ENCODE assay signal across 2 cellular contexts in genomic region chr14:20631023-20631820, GRCh38.
TF ChIP-seq lines count a peak whose summit lies in the region.

No MANE protein-coding gene starts in this region.

TF ChIP-seq in A549, 52 proteins besides CTCF, POLR2A, EP300 and RAD21 (continued from another document):
- no peak for TF ChIP-seq E2F6 (IDR thresholded peaks at IDR 0.05; ENCODE audit: borderline replicate concordance, low read depth)
- TF ChIP-seq NFE2L2 (conservative IDR thresholded peaks at IDR 0.05; ENCODE audit: low read length) = no peak
- TF ChIP-seq CBX2 (IDR thresholded peaks at IDR 0.05; ENCODE audit: borderline replicate concordance, low read depth) = no peak
- TF ChIP-seq MAZ (IDR thresholded peaks at IDR 0.05; ENCODE audit: borderline replicate concordance, low read depth, low read length) = no peak
- TF ChIP-seq POLR2AphosphoS2 (conservative IDR thresholded peaks at IDR 0.05; ENCODE audit: low read length) = no peak
- no peak; the same call in 1 of the 2 replicates for TF ChIP-seq CHD4 (IDR thresholded peaks at IDR 0.05; ENCODE audit: borderline replicate concordance)
- TF ChIP-seq SREBF2 (IDR thresholded peaks at IDR 0.05) = peak; percentile 70
- TF ChIP-seq NR3C1 (IDR thresholded peaks at IDR 0.05) = no peak
- peak in 1 of 2 experiments; percentile 53; a peak in 2 of 4 replicates for TF ChIP-seq CEBPB (IDR thresholded peaks at IDR 0.05)
- peak; percentile 82; the same call in 1 of the 2 replicates for TF ChIP-seq HMGXB4 (CRISPR knock-in tag; IDR thresholded peaks at IDR 0.05; ENCODE audit: borderline replicate concordance)
- TF ChIP-seq EHF (CRISPR knock-in tag; IDR thresholded peaks at IDR 0.05) = no peak
- TF ChIP-seq SMC3 (IDR thresholded peaks at IDR 0.05) = no peak
- TF ChIP-seq ESRRA (IDR thresholded peaks at IDR 0.05; ENCODE audit: borderline replicate concordance, low read length) = no peak
- no peak for TF ChIP-seq RCOR1 (IDR thresholded peaks at IDR 0.05; ENCODE audit: low read depth, low read length)

TF ChIP-seq in HEK293, 187 proteins besides CTCF, POLR2A, EP300 and RAD21 (continued from another document and continues in another):
- TF ChIP-seq ZNF518A (tag by site-specific recombination; conservative IDR thresholded peaks at IDR 0.05; ENCODE audit: low read depth) (no peak), EGR2 (tag by site-specific recombination; IDR thresholded peaks at IDR 0.05; ENCODE audit: low read depth) (no peak), ZNF747 (tag by site-specific recombination; IDR thresholded peaks at IDR 0.05) (no peak), KLF7 (tag by site-specific recombination; IDR thresholded peaks at IDR 0.05; ENCODE audit: borderline replicate concordance) (no peak), ZNF146 (tag by site-specific recombination; IDR thresholded peaks at IDR 0.05) (no peak), RBAK (tag by site-specific recombination; IDR thresholded peaks at IDR 0.05) (no peak), ZNF658 (tag by site-specific recombination; IDR thresholded peaks at IDR 0.05) (no peak), ZNF558 (tag by site-specific recombination; IDR thresholded peaks at IDR 0.05) (no peak), IKZF3 (tag by site-specific recombination; IDR thresholded peaks at IDR 0.05) (peak; percentile 38; the same call in 1 of the 2 replicates), ZNF248 (tag by site-specific recombination; IDR thresholded peaks at IDR 0.05) (no peak), ZNF792 (tag by site-specific recombination; IDR thresholded peaks at IDR 0.05) (peak; percentile 48; the same call in 1 of the 2 replicates), ZNF701 (tag by site-specific recombination; IDR thresholded peaks at IDR 0.05) (no peak), ZSCAN23 (tag by site-specific recombination; IDR thresholded peaks at IDR 0.05) (no peak), ZNF488 (tag by site-specific recombination; IDR thresholded peaks at IDR 0.05) (no peak), ZNF76 (tag by site-specific recombination; IDR thresholded peaks at IDR 0.05; ENCODE audit: borderline replicate concordance, low read depth) (no peak), ZNF426 (tag by site-specific recombination; IDR thresholded peaks at IDR 0.05) (no peak), ZBTB11 (tag by site-specific recombination; conservative IDR thresholded peaks at IDR 0.05; ENCODE audit: low read depth) (no peak), ZNF704 (tag by site-specific recombination; IDR thresholded peaks at IDR 0.05) (no peak), ZNF449 (tag by site-specific recombination; IDR thresholded peaks at IDR 0.05) (0 out of 2 replicates have a peak, but pooled peaks have one; percentile 15), ZNF18 (tag by site-specific recombination; IDR thresholded peaks at IDR 0.05) (no peak), INSM2 (tag by site-specific recombination; IDR thresholded peaks at IDR 0.05) (no peak), ZNF660 (tag by site-specific recombination; IDR thresholded peaks at IDR 0.05) (peak; percentile 98), ZNF560 (tag by site-specific recombination; IDR thresholded peaks at IDR 0.05; ENCODE audit: borderline replicate concordance) (no peak), ZBTB44 (tag by site-specific recombination; IDR thresholded peaks at IDR 0.05) (peak; percentile 30; the same call in 1 of the 2 replicates), ZNF521 (tag by site-specific recombination; IDR thresholded peaks at IDR 0.05) (no peak), ZNF692 (tag by site-specific recombination; IDR thresholded peaks at IDR 0.05) (no peak), ZNF121 (tag by site-specific recombination; IDR thresholded peaks at IDR 0.05) (no peak)
